Comparison of ENCODE assay signal across 30 cellular contexts in genomic region chr6:35209622-35210289, GRCh38. TPM values are rescaled to one million over a fixed set of nuclear protein-coding genes. Genes with fewer than 3 reads are reported as not detected.
"Had no signal": no experiment of that assay in that cellular context is flagged by ENCODE, and none has a peak within 500 bp of the region (broad histone marks: within the 10 kb centered on the region; RNA-seq: fewer than 3 reads in every experiment).

No MANE protein-coding gene starts in this region.

- H3K27ac ChIP-seq: ascending aorta, body of pancreas, KMS-11, VCaP had no signal

- H3K9me3 ChIP-seq: ascending aorta, body of pancreas had no signal

- H3K9ac ChIP-seq: KMS-11 had no signal

- ATAC-seq: activated naive CD4-positive, alpha-beta T cell treated with anti-CD3 and anti-CD28 coated beads, Interleukin-2, amount 50 U/mL, for 72 hours; activated naive CD8-positive, alpha-beta T cell treated with anti-CD3 and anti-CD28 coated beads, Interleukin-2, amount 50 U/mL, for 24 hours; activated T-cell treated with anti-CD3 and anti-CD28 coated beads, Interleukin-2, amount 50 U/mL, for 4 hours; body of pancreas; T-cell had no signal

- H3K27me3 ChIP-seq: ascending aorta had no signal

- H3K4me2 ChIP-seq: KMS-11 had no signal

- H3K4me3 ChIP-seq: ascending aorta, body of pancreas had no signal

- DNase-seq: activated CD4-positive, alpha-beta memory T cell treated with anti-CD3 and anti-CD28 coated beads for 36 hours; activated CD4-positive, alpha-beta T cell treated with anti-CD3 and anti-CD28 coated beads, Interleukin-2, amount 10 ng/mL, durations not matched to agents 7 days and 5 days; activated CD4-positive, CD25-positive, alpha-beta regulatory T cell; activated CD8-positive, alpha-beta memory T cell treated with anti-CD3 and anti-CD28 coated beads for 24 hours; activated effector memory CD4-positive, alpha-beta T cell treated with anti-CD3 and anti-CD28 coated beads, Interleukin-2, amount 50 U/mL, for 16 hours; activated naive CD4-positive, alpha-beta T cell treated with Interleukin-2 at 50 U/mL for 16 hours; activated naive CD8-positive, alpha-beta T cell treated with anti-CD3 and anti-CD28 coated beads, Interleukin-2, amount 50 U/mL, for 24 hours; activated T-cell treated with anti-CD3 and anti-CD28 coated beads, Interleukin-2, amount 50 U/mL, for 4 hours; amniotic stem cell; body of pancreas; central memory CD4-positive, alpha-beta T cell; MV-4-11; NCI-H1092 treated with DMSO at 0.1 percent for 48 hours; NCI-H1417 treated with DMSO at 0.1 percent for 48 hours; NCI-H1694; NCI-H2107; NCI-H226; NCI-H526 treated with DMSO at 0.1 percent for 48 hours; NCI-H82; NK-92 treated with Interleukin-12 subunit alpha and Interleukin-12 subunit beta, amount 100 ng/mL, for 24 hours; SHP77 treated with DMSO at 0.1 percent for 48 hours; T-cell; T-helper 2 cell; T1000 had no signal

- H3K36me3 ChIP-seq: ascending aorta had no signal

RNA-seq across cellular contexts. Expression of gene SCUBE3, which starts 4.0 kb away (rescaled TPM):
- total RNA-seq: activated CD4-positive, alpha-beta T cell treated with anti-CD3 and anti-CD28 coated beads, Interleukin-2, amount 10 ng/mL, durations not matched to agents 7 days and 5 days; bronchial epithelial cell; MCF 10A had no signal
